In the genomic region with DNA sequence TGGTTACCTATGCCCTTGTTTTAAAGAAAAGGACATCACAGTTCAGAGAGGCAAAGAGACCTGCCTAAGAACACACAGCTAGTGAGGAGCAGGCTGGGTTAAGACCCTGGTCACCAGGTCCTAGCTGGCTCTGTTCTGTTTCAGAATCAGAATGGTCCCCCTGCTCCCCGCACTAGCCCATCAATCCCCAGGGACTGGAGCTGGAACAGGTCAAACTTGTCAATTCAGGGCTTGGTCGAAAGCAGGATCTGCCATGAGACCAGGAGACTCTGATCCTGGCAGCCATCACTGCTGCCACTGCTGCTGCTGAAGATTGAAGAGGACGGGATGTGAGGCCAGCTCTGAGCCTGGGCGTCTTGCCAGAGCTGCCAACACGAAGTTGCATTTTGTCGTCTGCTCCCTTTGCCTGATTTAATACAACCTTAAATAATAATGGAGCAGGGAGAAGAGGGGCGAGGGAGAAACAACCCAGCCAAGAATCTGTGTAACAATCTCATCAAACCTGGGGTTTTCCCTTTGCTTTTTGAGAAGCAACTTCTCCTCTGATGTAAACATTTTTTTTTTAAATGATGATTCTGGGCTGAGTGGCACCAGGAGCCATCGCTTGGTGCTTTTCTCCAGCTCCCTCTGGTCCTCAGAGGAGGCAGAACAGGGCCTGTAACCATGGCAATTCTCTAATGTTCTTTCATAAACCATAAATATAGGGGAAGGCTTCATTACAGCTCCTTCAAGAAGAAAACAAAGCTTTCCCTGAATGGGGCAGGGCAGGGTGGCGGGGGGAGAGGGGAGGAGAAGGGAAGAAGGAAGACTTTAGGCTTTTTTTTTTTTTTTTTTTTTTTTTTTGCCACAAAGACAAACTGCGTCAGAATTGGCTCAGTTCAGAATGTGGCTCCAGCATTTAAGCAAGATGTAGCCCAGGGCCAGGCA, we compare ENCODE assay signal across 17 cellular contexts.
DNase-seq lines count a peak whose midpoint lies in the region; ATAC-seq, FAIRE-seq and TF ChIP-seq lines count a peak whose summit lies in the region.
"Had no signal": no experiment of that assay in that cellular context is flagged by ENCODE, and none has a peak within 500 bp of the region (broad histone marks: within the 10 kb centered on the region; RNA-seq: fewer than 3 reads in every experiment).

No MANE protein-coding gene starts in this region.

- H3K4me3 ChIP-seq in foreskin fibroblast (ENCODE audit: low read depth in 1 of 2, low read length in 2 of 2) = no peak overlapping the region
- H3K4me3 ChIP-seq: A549, coronary artery had no signal

- no peak for TF ChIP-seq CTCF in foreskin fibroblast (IDR thresholded peaks at IDR 0.05; ENCODE audit: low read depth, low read length)

- no peak for FAIRE-seq in urothelium cell line (lab: Jason Lieb, UNC)
- FAIRE-seq: A549, endothelial cell of umbilical vein, HTR-8/SVneo had no signal

- ATAC-seq in GM19351 (IDR thresholded peaks at IDR 0.05; ENCODE audit: unreplicated experiment) = no peak
- ATAC-seq: A549; activated CD4-positive, alpha-beta T cell treated with anti-CD3 and anti-CD28 coated beads for 36 hours; HCT116 had no signal

- DNase-seq in NCI-H748 (lab: John Stamatoyannopoulos, UW; ENCODE audit: unreplicated experiment) (peak; percentile 5), NCI-H748 treated with DMSO at 0.1 percent for 48 hours (lab: John Stamatoyannopoulos, UW) (no peak), anterior cingulate cortex (lab: John Stamatoyannopoulos, UW) (peak in 49 of 58 donors; percentile 5 to 74 (median 40)), medulla oblongata (ENCODE audit: extremely low spot score) (peak; percentile 68), urothelium cell line (ENCODE audit: low spot score) (peak; percentile 17), KG1 (lab: John Stamatoyannopoulos, UW) (no peak), foreskin fibroblast (no peak)
- DNase-seq: activated CD4-positive, alpha-beta T cell treated with anti-CD3 and anti-CD28 coated beads for 36 hours; activated CD8-positive, alpha-beta memory T cell treated with anti-CD3 and anti-CD28 coated beads, Interleukin-2, amount 50 U/mL, for 48 hours; stimulated activated CD4-positive, alpha-beta T cell treated with anti-CD3 and anti-CD28 coated beads, Interleukin-15, amount 100 ng/mL, for 24 hours; stimulated activated naive CD4-positive, alpha-beta T cell treated with Interleukin-2 at 50 U/mL for 16 hours had no signal

Comparison
In these comparisons a context has a peak if more than half of its experiments do, and no peak if none do; other contexts are left out.
1. DNase-seq: peak in NCI-H748 (single experiment), anterior cingulate cortex (49 of 58), medulla oblongata (single experiment) and urothelium cell line (single experiment); none in NCI-H748 treated with DMSO at 0.1 percent for 48 hours (single experiment), KG1 (single experiment) and foreskin fibroblast (0 of 2).